9 cellular contexts compared by ENCODE assay signal in the genomic region with DNA sequence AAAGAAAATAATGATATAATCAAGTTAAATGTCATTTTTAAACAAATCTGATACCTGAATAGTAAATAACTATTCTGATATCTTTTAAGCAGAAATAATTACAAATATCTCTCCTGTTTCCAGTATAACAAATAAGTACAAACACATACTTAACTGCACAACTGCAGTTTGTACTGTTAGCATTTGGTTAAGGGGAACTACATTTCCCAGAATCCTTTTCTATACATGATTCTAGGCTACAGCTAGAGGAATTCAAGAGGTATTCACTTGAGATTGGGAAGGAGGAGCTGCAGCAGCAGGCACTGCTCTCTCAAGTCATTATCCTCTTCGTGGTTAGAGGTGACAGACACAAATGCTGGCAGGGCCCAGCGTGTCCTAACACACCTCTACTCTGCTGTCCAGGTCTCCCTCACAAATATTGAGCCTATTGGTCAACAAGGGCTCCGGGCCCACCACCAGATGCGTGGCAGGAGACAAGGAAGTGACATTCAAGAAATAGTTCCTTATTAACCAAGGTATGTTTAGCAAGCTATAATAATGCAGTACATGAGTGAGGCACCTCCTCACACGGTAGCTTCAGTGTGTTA.
A peak's percentile ranks its signal among the peaks of the same experiment; 100 is the strongest.
DNase-seq lines count a peak whose midpoint lies in the region; ATAC-seq and TF ChIP-seq lines count a peak whose summit lies in the region.
"Had no signal": no experiment of that assay in that cellular context is flagged by ENCODE, and none has a peak within 500 bp of the region (broad histone marks: within the 10 kb centered on the region; RNA-seq: fewer than 3 reads in every experiment).

No MANE protein-coding gene starts in this region.

- no peak overlapping the region for H3K4me3 ChIP-seq in astrocyte of the spinal cord (ENCODE audit: low read depth, low read length)
- no peak overlapping the region for H3K4me3 ChIP-seq in lower lobe of right lung

- no peaks in the 10 kb centered on the region for H3K27me3 ChIP-seq in lower lobe of right lung (ENCODE audit: low read depth)

- H3K9me3 ChIP-seq in lower lobe of right lung: no peaks in the 10 kb centered on the region

- H3K4me1 ChIP-seq in lower lobe of right lung: peaks cover 82% of the 10 kb centered on the region

- peak overlapping the region; percentile 19 for H3K27ac ChIP-seq in lower lobe of right lung

- intact Hi-C loops in lower lobe of right lung (cut with DNase I): no loop called here

- TF ChIP-seq CTCF in astrocyte of the spinal cord (IDR thresholded peaks at IDR 0.05; ENCODE audit: low read depth, low read length): no peak
- TF ChIP-seq CTCF in lower lobe of right lung (IDR thresholded peaks at IDR 0.05): no peak

- DNase-seq in DMS 273 treated with DMSO at 0.1 percent for 48 hours (lab: John Stamatoyannopoulos, UW): peak; percentile 12
- peak; percentile 4 for DNase-seq in NCI-H1436 (lab: John Stamatoyannopoulos, UW)
- DNase-seq in astrocyte of the spinal cord (ENCODE audit: low read depth, low spot score): peak; percentile 38
- DNase-seq in lower lobe of right lung: no peak
- DNase-seq in anterior cingulate cortex (lab: John Stamatoyannopoulos, UW): no peak
- DNase-seq in DMS153 treated with DMSO at 0.1 percent for 48 hours (lab: John Stamatoyannopoulos, UW; ENCODE audit: unreplicated experiment): no peak
- DNase-seq: stimulated activated naive B cell treated with anti-CD40 and anti-IgM and Interleukin-4, amounts not matched to agents 10 μg/mL and 1 μg/mL and 100 μg/mL, for 72 hours had no signal

- in situ Hi-C loops in astrocyte of the spinal cord (cut with HindIII; ENCODE audit: low sequenced_read_pairs): no loop called here

- ATAC-seq in lower lobe of right lung: peak; percentile 54 to 66
- ATAC-seq in GM19395 (IDR thresholded peaks at IDR 0.05; ENCODE audit: unreplicated experiment): no peak
- no peak for ATAC-seq in HG03460 (IDR thresholded peaks at IDR 0.05; ENCODE audit: unreplicated experiment)

- H3K36me3 ChIP-seq in lower lobe of right lung: peaks cover 29% of the 10 kb centered on the region

Comparison
In these comparisons a context has a peak if more than half of its experiments do, and no peak if none do; other contexts are left out.
1. DNase-seq: peak in DMS 273 treated with DMSO at 0.1 percent for 48 hours (single experiment), NCI-H1436 (single experiment) and astrocyte of the spinal cord (single experiment); none in lower lobe of right lung (single experiment), anterior cingulate cortex (0 of 58) and DMS153 treated with DMSO at 0.1 percent for 48 hours (single experiment).
2. ATAC-seq: peak in lower lobe of right lung (2 of 2); none in GM19395 (single experiment) and HG03460 (single experiment).